40 cellular contexts compared by ENCODE assay signal in the genomic region with DNA sequence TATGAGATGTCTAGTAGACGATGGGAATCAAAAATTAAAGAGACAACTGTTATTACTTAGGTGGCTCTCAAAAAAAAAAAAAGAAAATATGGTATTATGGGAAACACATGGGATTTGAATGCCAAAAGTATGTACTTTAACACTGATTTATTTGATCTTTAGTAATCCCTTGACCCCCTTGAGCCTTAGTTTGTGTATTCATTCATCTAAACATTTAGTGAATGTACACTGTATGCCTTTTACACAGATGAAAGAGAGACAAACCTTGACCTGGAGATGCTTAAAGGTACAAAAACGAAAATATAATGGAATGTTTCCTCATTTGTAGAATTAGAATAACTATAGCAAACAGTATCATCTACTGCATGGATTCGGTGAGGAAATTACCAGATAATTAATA.
"Had no signal": no experiment of that assay in that cellular context is flagged by ENCODE, and none has a peak within 500 bp of the region (broad histone marks: within the 10 kb centered on the region; RNA-seq: fewer than 3 reads in every experiment).

No MANE protein-coding gene starts in this region.

- ATAC-seq: activated naive CD4-positive, alpha-beta T cell treated with anti-CD3 and anti-CD28 coated beads, Interleukin-2, amount 50 U/mL, for 72 hours; activated naive CD8-positive, alpha-beta T cell treated with anti-CD3 and anti-CD28 coated beads, Interleukin-2, amount 50 U/mL, for 24 hours; activated T-cell treated with anti-CD3 and anti-CD28 coated beads, Interleukin-2, amount 50 U/mL, for 4 hours; activated T-cell treated with anti-CD3 and anti-CD28 coated beads, Interleukin-2, amount 50 U/mL, for 72 hours; activated T-helper 17 cell treated with anti-CD3 and anti-CD28 coated beads, Interleukin-2, amount 50 U/mL, for 72 hours; body of pancreas had no signal

- DNase-seq: activated effector memory CD4-positive, alpha-beta T cell treated with anti-CD3 and anti-CD28 coated beads, Interleukin-2, amount 50 U/mL, for 16 hours; activated effector memory CD4-positive, alpha-beta T cell treated with Interleukin-2 at 50 U/mL for 16 hours; activated gamma-delta T cell; activated gamma-delta T cell treated with Interleukin-2 at 50 U/mL for 16 hours; activated naive CD4-positive, alpha-beta T cell; activated naive CD4-positive, alpha-beta T cell treated with anti-CD3 and anti-CD28 coated beads for 36 hours; activated naive CD4-positive, alpha-beta T cell treated with anti-CD3 and anti-CD28 coated beads, Interleukin-2, amount 10 ng/mL, durations not matched to agents 7 days and 5 days; activated naive CD4-positive, alpha-beta T cell treated with anti-CD3 and anti-CD28 coated beads, Interleukin-2, amount 50 U/mL, for 16 hours; activated naive CD4-positive, alpha-beta T cell treated with Interleukin-2 at 50 U/mL for 16 hours; activated naive CD8-positive, alpha-beta T cell treated with anti-CD3 and anti-CD28 coated beads for 36 hours; activated naive CD8-positive, alpha-beta T cell treated with anti-CD3 and anti-CD28 coated beads, Interleukin-2, amount 10 ng/mL, durations not matched to agents 7 days and 5 days; activated naive CD8-positive, alpha-beta T cell treated with anti-CD3 and anti-CD28 coated beads, Interleukin-2, amount 50 U/mL, for 24 hours; activated T-cell treated with anti-CD3 and anti-CD28 coated beads, Interleukin-2, amount 50 U/mL, for 1 hour; activated T-cell treated with anti-CD3 and anti-CD28 coated beads, Interleukin-2, amount 50 U/mL, for 24 hours; activated T-cell treated with anti-CD3 and anti-CD28 coated beads, Interleukin-2, amount 50 U/mL, for 4 hours; activated T-cell treated with anti-CD3 and anti-CD28 coated beads, Interleukin-2, amount 50 U/mL, for 48 hours; activated T-cell treated with anti-CD3 and anti-CD28 coated beads, Interleukin-2, amount 50 U/mL, for 72 hours; adrenal gland; amniotic stem cell; amygdala; anterior cingulate cortex; aorta; body of pancreas; brain microvascular endothelial cell; caudate nucleus; central memory CD4-positive, alpha-beta T cell; cerebellar nuclear complex had no signal

- H3K27ac ChIP-seq: adrenal gland, ascending aorta, body of pancreas, brain microvascular endothelial cell, breast epithelium, cardiac muscle cell had no signal

- H3K27ac Mint-ChIP-seq: activated naive CD4-positive, alpha-beta T cell treated with anti-CD3 and anti-CD28 coated beads for 36 hours; activated naive CD4-positive, alpha-beta T cell treated with anti-CD3 and anti-CD28 coated beads, Interleukin-2, amount 10 ng/mL, durations not matched to agents 7 days and 5 days; activated naive CD4-positive, alpha-beta T cell treated with anti-CD3 and anti-CD28 coated beads, Interleukin-2, amount 50 U/mL, for 24 hours; activated naive CD4-positive, alpha-beta T cell treated with anti-CD3 and anti-CD28 coated beads, Interleukin-2, amount 50 U/mL, for 72 hours; activated naive CD8-positive, alpha-beta T cell; activated naive CD8-positive, alpha-beta T cell treated with anti-CD3 and anti-CD28 coated beads for 36 hours; activated naive CD8-positive, alpha-beta T cell treated with anti-CD3 and anti-CD28 coated beads, Interleukin-2, amount 10 ng/mL, durations not matched to agents 7 days and 5 days; activated naive CD8-positive, alpha-beta T cell treated with anti-CD3 and anti-CD28 coated beads, Interleukin-2, amount 50 U/mL, for 24 hours; activated T-cell treated with anti-CD3 and anti-CD28 coated beads, Interleukin-2, amount 50 U/mL, for 24 hours; activated T-cell treated with anti-CD3 and anti-CD28 coated beads, Interleukin-2, amount 50 U/mL, for 72 hours; activated T-helper 1 cell treated with anti-CD3 and anti-CD28 coated beads, Interleukin-12 subunit alpha, Interleukin-12 subunit beta, Interleukin-2, Interleukin-4 antibody, amounts not matched to agents 30 ng/mL and 10 ng/mL and 1 ng/mL, durations not matched to agents 14 hours and 24 hours and 36 hours; activated T-helper 17 cell treated with anti-CD3 and anti-CD28 coated beads, Interleukin-2, amount 50 U/mL, for 72 hours; activated T-helper 2 cell treated with anti-CD3 and anti-CD28 coated beads, Interferon-gamma antibody, Interleukin-2, Interleukin-4, amounts not matched to agents 10 μg/mL and 5 μg/mL and 100 μg/mL, durations not matched to agents 14 hours and 24 hours and 36 hours; brain had no signal

- H3K27me3 ChIP-seq: adrenal gland, ascending aorta, body of pancreas, brain microvascular endothelial cell, breast epithelium, cardiac muscle cell had no signal

- FAIRE-seq: astrocyte, bronchial epithelial cell had no signal

- H3K4me1 Mint-ChIP-seq: activated naive CD4-positive, alpha-beta T cell treated with anti-CD3 and anti-CD28 coated beads, Interleukin-2, amount 10 ng/mL, durations not matched to agents 7 days and 5 days; activated naive CD4-positive, alpha-beta T cell treated with anti-CD3 and anti-CD28 coated beads, Interleukin-2, amount 50 U/mL, for 24 hours; activated naive CD8-positive, alpha-beta T cell treated with anti-CD3 and anti-CD28 coated beads for 36 hours; activated naive CD8-positive, alpha-beta T cell treated with anti-CD3 and anti-CD28 coated beads, Interleukin-2, amount 10 ng/mL, durations not matched to agents 7 days and 5 days; activated naive CD8-positive, alpha-beta T cell treated with anti-CD3 and anti-CD28 coated beads, Interleukin-2, amount 50 U/mL, for 24 hours; activated T-helper 17 cell treated with anti-CD3 and anti-CD28 coated beads, Interleukin-2, amount 50 U/mL, for 72 hours; brain; central memory CD8-positive, alpha-beta T cell had no signal

- H3K4me3 Mint-ChIP-seq: activated naive CD4-positive, alpha-beta T cell treated with anti-CD3 and anti-CD28 coated beads for 36 hours; activated naive CD4-positive, alpha-beta T cell treated with anti-CD3 and anti-CD28 coated beads, Interleukin-2, amount 10 ng/mL, durations not matched to agents 7 days and 5 days; activated naive CD4-positive, alpha-beta T cell treated with anti-CD3 and anti-CD28 coated beads, Interleukin-2, amount 50 U/mL, for 24 hours; activated naive CD8-positive, alpha-beta T cell; activated naive CD8-positive, alpha-beta T cell treated with anti-CD3 and anti-CD28 coated beads for 36 hours; activated naive CD8-positive, alpha-beta T cell treated with anti-CD3 and anti-CD28 coated beads, Interleukin-2, amount 10 ng/mL, durations not matched to agents 7 days and 5 days; activated naive CD8-positive, alpha-beta T cell treated with anti-CD3 and anti-CD28 coated beads, Interleukin-2, amount 50 U/mL, for 24 hours; activated T-cell treated with anti-CD3 and anti-CD28 coated beads, Interleukin-2, amount 50 U/mL, for 24 hours; activated T-cell treated with anti-CD3 and anti-CD28 coated beads, Interleukin-2, amount 50 U/mL, for 4 hours; activated T-cell treated with anti-CD3 and anti-CD28 coated beads, Interleukin-2, amount 50 U/mL, for 72 hours; activated T-helper 1 cell treated with anti-CD3 and anti-CD28 coated beads, Interleukin-12 subunit alpha, Interleukin-12 subunit beta, Interleukin-2, Interleukin-4 antibody, amounts not matched to agents 30 ng/mL and 10 ng/mL and 1 ng/mL, durations not matched to agents 14 hours and 24 hours and 36 hours; activated T-helper 17 cell treated with anti-CD3 and anti-CD28 coated beads, Interleukin-2, amount 50 U/mL, for 72 hours; brain; central memory CD8-positive, alpha-beta T cell had no signal

- H3K9me3 ChIP-seq: adrenal gland, ascending aorta, breast epithelium had no signal

- H3K4me3 ChIP-seq: adrenal gland, ascending aorta, body of pancreas, breast epithelium, cardiac muscle cell had no signal

- H3K9me3 Mint-ChIP-seq: activated naive CD4-positive, alpha-beta T cell treated with anti-CD3 and anti-CD28 coated beads, Interleukin-2, amount 10 ng/mL, durations not matched to agents 7 days and 5 days; activated naive CD4-positive, alpha-beta T cell treated with anti-CD3 and anti-CD28 coated beads, Interleukin-2, amount 50 U/mL, for 24 hours; activated naive CD8-positive, alpha-beta T cell treated with anti-CD3 and anti-CD28 coated beads, Interleukin-2, amount 10 ng/mL, durations not matched to agents 7 days and 5 days; activated naive CD8-positive, alpha-beta T cell treated with anti-CD3 and anti-CD28 coated beads, Interleukin-2, amount 50 U/mL, for 24 hours; activated T-cell treated with anti-CD3 and anti-CD28 coated beads, Interleukin-2, amount 50 U/mL, for 24 hours; activated T-cell treated with anti-CD3 and anti-CD28 coated beads, Interleukin-2, amount 50 U/mL, for 4 hours; activated T-helper 1 cell treated with anti-CD3 and anti-CD28 coated beads, Interleukin-12 subunit alpha, Interleukin-12 subunit beta, Interleukin-2, Interleukin-4 antibody, amounts not matched to agents 30 ng/mL and 10 ng/mL and 1 ng/mL, durations not matched to agents 14 hours and 24 hours and 36 hours; activated T-helper 17 cell treated with anti-CD3 and anti-CD28 coated beads, Interleukin-2, amount 50 U/mL, for 72 hours; activated T-helper 2 cell treated with anti-CD3 and anti-CD28 coated beads, Interferon-gamma antibody, Interleukin-2, Interleukin-4, amounts not matched to agents 10 μg/mL and 5 μg/mL and 100 μg/mL, durations not matched to agents 14 hours and 24 hours and 36 hours; central memory CD8-positive, alpha-beta T cell had no signal

- H3K27me3 Mint-ChIP-seq: activated naive CD4-positive, alpha-beta T cell treated with anti-CD3 and anti-CD28 coated beads, Interleukin-2, amount 10 ng/mL, durations not matched to agents 7 days and 5 days; activated naive CD4-positive, alpha-beta T cell treated with anti-CD3 and anti-CD28 coated beads, Interleukin-2, amount 50 U/mL, for 24 hours; activated naive CD8-positive, alpha-beta T cell; activated naive CD8-positive, alpha-beta T cell treated with anti-CD3 and anti-CD28 coated beads for 36 hours; activated naive CD8-positive, alpha-beta T cell treated with anti-CD3 and anti-CD28 coated beads, Interleukin-2, amount 10 ng/mL, durations not matched to agents 7 days and 5 days; activated naive CD8-positive, alpha-beta T cell treated with anti-CD3 and anti-CD28 coated beads, Interleukin-2, amount 50 U/mL, for 24 hours; activated T-cell treated with anti-CD3 and anti-CD28 coated beads, Interleukin-2, amount 50 U/mL, for 24 hours; activated T-helper 17 cell treated with anti-CD3 and anti-CD28 coated beads, Interleukin-2, amount 50 U/mL, for 72 hours; brain; central memory CD8-positive, alpha-beta T cell had no signal

- H3K36me3 ChIP-seq: adrenal gland, ascending aorta, brain microvascular endothelial cell, breast epithelium, cardiac muscle cell had no signal

- H3K4me1 ChIP-seq: adrenal gland, ascending aorta, body of pancreas, breast epithelium had no signal
